In genomic region chr2:17257194-17257909, GRCh38 we compare ENCODE assay signal across 1 cellular context.
TF ChIP-seq lines count a peak whose summit lies in the region.

No MANE protein-coding gene starts in this region.

TF ChIP-seq in IMR-90, 13 proteins besides CTCF, POLR2A, EP300 and RAD21 (continued from another document):
- TF ChIP-seq MXI1 (IDR thresholded peaks at IDR 0.05; ENCODE audit: borderline replicate concordance, low read depth, low read length) (no peak), SMC3 (IDR thresholded peaks at IDR 0.05; ENCODE audit: low read depth, low read length) (no peak), CHD1 (IDR thresholded peaks at IDR 0.05; ENCODE audit: low read depth, low read length) (no peak), ELK1 (IDR thresholded peaks at IDR 0.05; ENCODE audit: borderline replicate concordance, low read depth, low read length) (no peak), BHLHE40 (IDR thresholded peaks at IDR 0.05; ENCODE audit: low read depth, low read length) (no peak), USF2 (IDR thresholded peaks at IDR 0.05; ENCODE audit: low read depth, low read length) (no peak), MAZ (IDR thresholded peaks at IDR 0.05; ENCODE audit: borderline replicate concordance, low read depth, low read length) (no peak), CEBPB (IDR thresholded peaks at IDR 0.05; ENCODE audit: low read depth, low read length) (no peak), MAFK (IDR thresholded peaks at IDR 0.05; ENCODE audit: low read depth, low read length) (no peak), RCOR1 (IDR thresholded peaks at IDR 0.05; ENCODE audit: insufficient replicate concordance, low read length) (no peak), NFE2L2 (IDR thresholded peaks at IDR 0.05; ENCODE audit: low read depth, low read length) (no peak)
